ENCODE assay signal across 1 cellular context in the genomic region with DNA sequence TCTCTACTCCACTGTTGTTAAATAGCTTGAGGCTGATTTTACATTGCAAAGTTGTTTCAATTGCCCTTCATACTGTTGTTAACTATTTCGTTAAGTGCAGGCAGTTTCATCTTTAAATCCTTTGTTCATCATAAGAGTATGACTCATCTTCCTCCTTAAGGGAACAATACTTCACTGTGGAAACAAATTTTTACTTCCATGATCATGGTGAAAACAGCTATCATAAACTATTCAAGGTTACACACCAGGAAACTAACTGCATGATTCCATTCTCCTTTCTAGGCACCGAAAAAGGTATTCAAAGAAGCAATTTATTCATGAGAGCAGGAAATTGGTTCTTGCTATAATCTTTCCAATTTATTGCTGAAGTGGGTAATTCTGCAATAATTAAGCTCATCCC.
TF ChIP-seq lines count a peak whose summit lies in the region.

No MANE protein-coding gene starts in this region.

TF ChIP-seq in HEK293T, 16 proteins besides CTCF, POLR2A, EP300 and RAD21 (continued from another document):
- TF ChIP-seq, protein P1, sequence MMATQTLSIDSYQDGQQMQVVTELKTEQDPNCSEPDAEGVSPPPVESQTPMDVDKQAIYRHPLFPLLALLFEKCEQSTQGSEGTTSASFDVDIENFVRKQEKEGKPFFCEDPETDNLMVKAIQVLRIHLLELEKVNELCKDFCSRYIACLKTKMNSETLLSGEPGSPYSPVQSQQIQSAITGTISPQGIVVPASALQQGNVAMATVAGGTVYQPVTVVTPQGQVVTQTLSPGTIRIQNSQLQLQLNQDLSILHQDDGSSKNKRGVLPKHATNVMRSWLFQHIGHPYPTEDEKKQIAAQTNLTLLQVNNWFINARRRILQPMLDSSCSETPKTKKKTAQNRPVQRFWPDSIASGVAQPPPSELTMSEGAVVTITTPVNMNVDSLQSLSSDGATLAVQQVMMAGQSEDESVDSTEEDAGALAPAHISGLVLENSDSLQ (IDR thresholded peaks at IDR 0.05), result no peak
- TF ChIP-seq FOXM1 (IDR thresholded peaks at IDR 0.05; ENCODE audit: borderline replicate concordance) (no peak), ZNF384 (IDR thresholded peaks at IDR 0.05) (no peak), FOXA1 (IDR thresholded peaks at IDR 0.05) (no peak), HDGF (IDR thresholded peaks at IDR 0.05; ENCODE audit: borderline replicate concordance) (no peak), ARNT (IDR thresholded peaks at IDR 0.05) (no peak), TARDBP (IDR thresholded peaks at IDR 0.05) (no peak)
TF ChIP-seq in HEK293T: peak in this region for 0.
